38 cellular contexts compared by ENCODE assay signal in the genomic region with DNA sequence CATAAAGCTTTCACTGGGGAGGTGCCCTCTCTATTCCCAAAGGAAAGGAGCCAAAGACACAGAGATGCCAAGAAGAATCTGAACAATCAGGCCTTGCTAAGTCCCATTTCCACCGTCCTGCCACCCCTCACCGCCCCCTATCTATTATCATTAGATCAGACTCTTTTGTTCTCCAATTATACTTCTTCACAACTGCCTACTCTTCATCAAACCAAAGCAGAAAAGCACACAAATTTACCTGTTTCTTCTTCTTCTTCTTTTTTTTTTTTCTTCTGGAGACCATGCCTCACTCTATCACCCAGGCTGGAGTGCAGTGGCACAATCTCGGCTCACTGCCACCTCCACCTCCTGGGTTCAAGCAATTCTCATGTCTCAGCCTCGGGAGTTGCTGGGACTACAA. TPM values are rescaled to one million over a fixed set of nuclear protein-coding genes. Genes with fewer than 3 reads are reported as not detected.
"Had no signal": no experiment of that assay in that cellular context is flagged by ENCODE, and none has a peak within 500 bp of the region (broad histone marks: within the 10 kb centered on the region; RNA-seq: fewer than 3 reads in every experiment).

No MANE protein-coding gene starts in this region.

- H3K36me3 ChIP-seq: adrenal gland, ascending aorta, brain microvascular endothelial cell, breast epithelium, cardiac muscle cell had no signal

- H3K36me3 Mint-ChIP-seq: activated naive CD4-positive, alpha-beta T cell treated with anti-CD3 and anti-CD28 coated beads, Interleukin-2, amount 10 ng/mL, durations not matched to agents 7 days and 5 days; activated naive CD4-positive, alpha-beta T cell treated with anti-CD3 and anti-CD28 coated beads, Interleukin-2, amount 50 U/mL, for 24 hours; activated naive CD4-positive, alpha-beta T cell treated with anti-CD3 and anti-CD28 coated beads, Interleukin-2, amount 50 U/mL, for 72 hours; activated naive CD8-positive, alpha-beta T cell; activated naive CD8-positive, alpha-beta T cell treated with anti-CD3 and anti-CD28 coated beads for 36 hours; activated naive CD8-positive, alpha-beta T cell treated with anti-CD3 and anti-CD28 coated beads, Interleukin-2, amount 10 ng/mL, durations not matched to agents 7 days and 5 days; brain had no signal

- DNase-seq: activated effector memory CD4-positive, alpha-beta T cell treated with anti-CD3 and anti-CD28 coated beads, Interleukin-2, amount 50 U/mL, for 16 hours; activated effector memory CD4-positive, alpha-beta T cell treated with Interleukin-2 at 50 U/mL for 16 hours; activated gamma-delta T cell; activated gamma-delta T cell treated with Interleukin-2 at 50 U/mL for 16 hours; activated naive CD4-positive, alpha-beta T cell; activated naive CD4-positive, alpha-beta T cell treated with anti-CD3 and anti-CD28 coated beads for 36 hours; activated naive CD4-positive, alpha-beta T cell treated with anti-CD3 and anti-CD28 coated beads, Interleukin-2, amount 10 ng/mL, durations not matched to agents 7 days and 5 days; activated naive CD4-positive, alpha-beta T cell treated with anti-CD3 and anti-CD28 coated beads, Interleukin-2, amount 50 U/mL, for 16 hours; activated naive CD4-positive, alpha-beta T cell treated with Interleukin-2 at 50 U/mL for 16 hours; activated naive CD8-positive, alpha-beta T cell treated with anti-CD3 and anti-CD28 coated beads for 36 hours; activated naive CD8-positive, alpha-beta T cell treated with anti-CD3 and anti-CD28 coated beads, Interleukin-2, amount 10 ng/mL, durations not matched to agents 7 days and 5 days; activated naive CD8-positive, alpha-beta T cell treated with anti-CD3 and anti-CD28 coated beads, Interleukin-2, amount 50 U/mL, for 24 hours; activated T-cell treated with anti-CD3 and anti-CD28 coated beads, Interleukin-2, amount 50 U/mL, for 1 hour; activated T-cell treated with anti-CD3 and anti-CD28 coated beads, Interleukin-2, amount 50 U/mL, for 24 hours; activated T-cell treated with anti-CD3 and anti-CD28 coated beads, Interleukin-2, amount 50 U/mL, for 4 hours; activated T-cell treated with anti-CD3 and anti-CD28 coated beads, Interleukin-2, amount 50 U/mL, for 48 hours; activated T-cell treated with anti-CD3 and anti-CD28 coated beads, Interleukin-2, amount 50 U/mL, for 72 hours; adrenal gland; amniotic stem cell; amygdala; anterior cingulate cortex; aorta; body of pancreas; brain microvascular endothelial cell; caudate nucleus; central memory CD4-positive, alpha-beta T cell; cerebellar nuclear complex had no signal

- H3K4me1 Mint-ChIP-seq: activated naive CD4-positive, alpha-beta T cell treated with anti-CD3 and anti-CD28 coated beads, Interleukin-2, amount 10 ng/mL, durations not matched to agents 7 days and 5 days; activated naive CD4-positive, alpha-beta T cell treated with anti-CD3 and anti-CD28 coated beads, Interleukin-2, amount 50 U/mL, for 24 hours; activated naive CD8-positive, alpha-beta T cell treated with anti-CD3 and anti-CD28 coated beads for 36 hours; activated naive CD8-positive, alpha-beta T cell treated with anti-CD3 and anti-CD28 coated beads, Interleukin-2, amount 10 ng/mL, durations not matched to agents 7 days and 5 days; activated naive CD8-positive, alpha-beta T cell treated with anti-CD3 and anti-CD28 coated beads, Interleukin-2, amount 50 U/mL, for 24 hours; activated T-helper 17 cell treated with anti-CD3 and anti-CD28 coated beads, Interleukin-2, amount 50 U/mL, for 72 hours; brain; central memory CD8-positive, alpha-beta T cell had no signal

- H3K4me1 ChIP-seq: adrenal gland, body of pancreas, breast epithelium had no signal

- H3K4me3 ChIP-seq: adrenal gland, ascending aorta, body of pancreas, breast epithelium, cardiac muscle cell had no signal

- H3K27ac Mint-ChIP-seq: activated naive CD4-positive, alpha-beta T cell treated with anti-CD3 and anti-CD28 coated beads for 36 hours; activated naive CD4-positive, alpha-beta T cell treated with anti-CD3 and anti-CD28 coated beads, Interleukin-2, amount 10 ng/mL, durations not matched to agents 7 days and 5 days; activated naive CD4-positive, alpha-beta T cell treated with anti-CD3 and anti-CD28 coated beads, Interleukin-2, amount 50 U/mL, for 24 hours; activated naive CD4-positive, alpha-beta T cell treated with anti-CD3 and anti-CD28 coated beads, Interleukin-2, amount 50 U/mL, for 72 hours; activated naive CD8-positive, alpha-beta T cell; activated naive CD8-positive, alpha-beta T cell treated with anti-CD3 and anti-CD28 coated beads for 36 hours; activated naive CD8-positive, alpha-beta T cell treated with anti-CD3 and anti-CD28 coated beads, Interleukin-2, amount 10 ng/mL, durations not matched to agents 7 days and 5 days; activated naive CD8-positive, alpha-beta T cell treated with anti-CD3 and anti-CD28 coated beads, Interleukin-2, amount 50 U/mL, for 24 hours; activated T-cell treated with anti-CD3 and anti-CD28 coated beads, Interleukin-2, amount 50 U/mL, for 24 hours; activated T-cell treated with anti-CD3 and anti-CD28 coated beads, Interleukin-2, amount 50 U/mL, for 72 hours; activated T-helper 1 cell treated with anti-CD3 and anti-CD28 coated beads, Interleukin-12 subunit alpha, Interleukin-12 subunit beta, Interleukin-2, Interleukin-4 antibody, amounts not matched to agents 30 ng/mL and 10 ng/mL and 1 ng/mL, durations not matched to agents 14 hours and 24 hours and 36 hours; activated T-helper 17 cell treated with anti-CD3 and anti-CD28 coated beads, Interleukin-2, amount 50 U/mL, for 72 hours; activated T-helper 2 cell treated with anti-CD3 and anti-CD28 coated beads, Interferon-gamma antibody, Interleukin-2, Interleukin-4, amounts not matched to agents 10 μg/mL and 5 μg/mL and 100 μg/mL, durations not matched to agents 14 hours and 24 hours and 36 hours; brain had no signal

- H3K4me3 Mint-ChIP-seq: activated naive CD4-positive, alpha-beta T cell treated with anti-CD3 and anti-CD28 coated beads for 36 hours; activated naive CD4-positive, alpha-beta T cell treated with anti-CD3 and anti-CD28 coated beads, Interleukin-2, amount 10 ng/mL, durations not matched to agents 7 days and 5 days; activated naive CD4-positive, alpha-beta T cell treated with anti-CD3 and anti-CD28 coated beads, Interleukin-2, amount 50 U/mL, for 24 hours; activated naive CD8-positive, alpha-beta T cell; activated naive CD8-positive, alpha-beta T cell treated with anti-CD3 and anti-CD28 coated beads for 36 hours; activated naive CD8-positive, alpha-beta T cell treated with anti-CD3 and anti-CD28 coated beads, Interleukin-2, amount 10 ng/mL, durations not matched to agents 7 days and 5 days; activated naive CD8-positive, alpha-beta T cell treated with anti-CD3 and anti-CD28 coated beads, Interleukin-2, amount 50 U/mL, for 24 hours; activated T-cell treated with anti-CD3 and anti-CD28 coated beads, Interleukin-2, amount 50 U/mL, for 24 hours; activated T-cell treated with anti-CD3 and anti-CD28 coated beads, Interleukin-2, amount 50 U/mL, for 4 hours; activated T-cell treated with anti-CD3 and anti-CD28 coated beads, Interleukin-2, amount 50 U/mL, for 72 hours; activated T-helper 1 cell treated with anti-CD3 and anti-CD28 coated beads, Interleukin-12 subunit alpha, Interleukin-12 subunit beta, Interleukin-2, Interleukin-4 antibody, amounts not matched to agents 30 ng/mL and 10 ng/mL and 1 ng/mL, durations not matched to agents 14 hours and 24 hours and 36 hours; activated T-helper 17 cell treated with anti-CD3 and anti-CD28 coated beads, Interleukin-2, amount 50 U/mL, for 72 hours; brain; central memory CD8-positive, alpha-beta T cell had no signal

- H3K9me3 ChIP-seq: adrenal gland, ascending aorta, body of pancreas, breast epithelium had no signal

- H3K27ac ChIP-seq: adrenal gland, ascending aorta, body of pancreas, brain microvascular endothelial cell, breast epithelium, cardiac muscle cell had no signal

- H3K9me3 Mint-ChIP-seq: activated naive CD4-positive, alpha-beta T cell treated with anti-CD3 and anti-CD28 coated beads, Interleukin-2, amount 10 ng/mL, durations not matched to agents 7 days and 5 days; activated naive CD4-positive, alpha-beta T cell treated with anti-CD3 and anti-CD28 coated beads, Interleukin-2, amount 50 U/mL, for 24 hours; activated naive CD4-positive, alpha-beta T cell treated with anti-CD3 and anti-CD28 coated beads, Interleukin-2, amount 50 U/mL, for 72 hours; activated naive CD8-positive, alpha-beta T cell treated with anti-CD3 and anti-CD28 coated beads, Interleukin-2, amount 10 ng/mL, durations not matched to agents 7 days and 5 days; activated naive CD8-positive, alpha-beta T cell treated with anti-CD3 and anti-CD28 coated beads, Interleukin-2, amount 50 U/mL, for 24 hours; activated T-cell treated with anti-CD3 and anti-CD28 coated beads, Interleukin-2, amount 50 U/mL, for 24 hours; activated T-cell treated with anti-CD3 and anti-CD28 coated beads, Interleukin-2, amount 50 U/mL, for 72 hours; activated T-helper 1 cell treated with anti-CD3 and anti-CD28 coated beads, Interleukin-12 subunit alpha, Interleukin-12 subunit beta, Interleukin-2, Interleukin-4 antibody, amounts not matched to agents 30 ng/mL and 10 ng/mL and 1 ng/mL, durations not matched to agents 14 hours and 24 hours and 36 hours; activated T-helper 17 cell treated with anti-CD3 and anti-CD28 coated beads, Interleukin-2, amount 50 U/mL, for 72 hours; activated T-helper 2 cell treated with anti-CD3 and anti-CD28 coated beads, Interferon-gamma antibody, Interleukin-2, Interleukin-4, amounts not matched to agents 10 μg/mL and 5 μg/mL and 100 μg/mL, durations not matched to agents 14 hours and 24 hours and 36 hours; central memory CD8-positive, alpha-beta T cell had no signal

- H3K27me3 ChIP-seq: adrenal gland, ascending aorta, body of pancreas, brain microvascular endothelial cell, breast epithelium, cardiac muscle cell had no signal

RNA-seq across cellular contexts. Expression of gene ARHGEF10L, which starts 43.1 kb away (rescaled TPM):
- total RNA-seq: activated naive CD4-positive, alpha-beta T cell treated with anti-CD3 and anti-CD28 coated beads for 36 hours; activated naive CD4-positive, alpha-beta T cell treated with anti-CD3 and anti-CD28 coated beads, Interleukin-2, amount 50 U/mL, for 72 hours; activated naive CD8-positive, alpha-beta T cell treated with anti-CD3 and anti-CD28 coated beads for 36 hours; activated T-cell treated with anti-CD3 and anti-CD28 coated beads, Interleukin-2, amount 50 U/mL, for 72 hours; activated T-helper 1 cell treated with anti-CD3 and anti-CD28 coated beads, Interleukin-12 subunit alpha, Interleukin-12 subunit beta, Interleukin-2, Interleukin-4 antibody, amounts not matched to agents 30 ng/mL and 10 ng/mL and 1 ng/mL, durations not matched to agents 14 hours and 24 hours and 36 hours; activated T-helper 17 cell treated with anti-CD3 and anti-CD28 coated beads, Interleukin-2, amount 50 U/mL, for 72 hours had no signal
